ENCODE assay signal across 8 cellular contexts in genomic region chr3:47512416-47513124, GRCh38. TPM values are rescaled to one million over a fixed set of nuclear protein-coding genes. Genes with fewer than 3 reads are reported as not detected.
DNase-seq lines count a peak whose midpoint lies in the region; ATAC-seq and TF ChIP-seq lines count a peak whose summit lies in the region.

No MANE protein-coding gene starts in this region.

- no peaks in the 10 kb centered on the region for H3K9me3 ChIP-seq in liver (ENCODE audit: control insufficient read depth in 4 of 4, low read length in 3 of 4)

- H3K4me1 ChIP-seq in liver (ENCODE audit: control insufficient read depth in 4 of 4, insufficient read depth in 4 of 4, low read length in 3 of 4): peaks cover 5 to 21% (median 12%) of the 10 kb centered on the region in 4 donors

- peak overlapping the region; percentile 94 for H3K4me3 ChIP-seq in AG10803 (ENCODE audit: low read length)
- peak overlapping the region; percentile 55 to 93 (median 63) for H3K4me3 ChIP-seq in liver (ENCODE audit: low read depth in 1 of 3, low read length in 3 of 3)

- WGBS in liver: 21% methylated on average over 36 of the region's 36 CpGs

- no peak for TF ChIP-seq CTCF in AG10803 (conservative IDR thresholded peaks at IDR 0.05; ENCODE audit: low read length)
- no peak for TF ChIP-seq CTCF in liver (IDR thresholded peaks at IDR 0.05; ENCODE audit: low read depth, low read length, missing input control)
- TF ChIP-seq CTCF in GM20000 (IDR thresholded peaks at IDR 0.05; ENCODE audit: extremely low read depth, missing control alignments): no peak

- peaks cover 5% of the 10 kb centered on the region for H3K4me1 Mint-ChIP-seq in central memory CD8-positive, alpha-beta T cell

- H3K27ac Mint-ChIP-seq in central memory CD8-positive, alpha-beta T cell (ENCODE audit: low read depth): peak overlapping the region; percentile 91

- no peaks in the 10 kb centered on the region for H3K27me3 ChIP-seq in liver (ENCODE audit: control insufficient read depth in 4 of 4, insufficient read depth in 4 of 4, low read length in 3 of 4)

- DNase-seq in AG10803 (ENCODE audit: low read depth): peak; percentile 23
- peak; percentile 25 for DNase-seq in SK-MEL-5 (ENCODE audit: low read depth, low spot score)
- no peak for DNase-seq in central memory CD8-positive, alpha-beta T cell (ENCODE audit: low spot score in 2 of 2)
- DNase-seq in stimulated activated naive CD4-positive, alpha-beta T cell treated with Interleukin-2 at 50 U/mL for 16 hours (lab: John Stamatoyannopoulos, UW): peak; percentile 29
- no peak for DNase-seq in NCI-H446 treated with DMSO at 0.1 percent for 48 hours (lab: John Stamatoyannopoulos, UW)
- no peak for DNase-seq in GM20000 (ENCODE audit: low spot score)

- in situ Hi-C loops in SK-MEL-5 (cut with HindIII; ENCODE audit: low pct_unique_long_range_greater_than_20kb, low sequenced_read_pairs): no loop called here

- H3K9me3 Mint-ChIP-seq in central memory CD8-positive, alpha-beta T cell: no peaks in the 10 kb centered on the region

- H3K36me3 Mint-ChIP-seq in central memory CD8-positive, alpha-beta T cell (ENCODE audit: insufficient read depth): peaks cover 36% of the 10 kb centered on the region

- H3K27me3 Mint-ChIP-seq in central memory CD8-positive, alpha-beta T cell: no peaks in the 10 kb centered on the region

- H3K27ac ChIP-seq in liver (ENCODE audit: low read depth in 1 of 2, low read length in 2 of 2): peak overlapping the region; percentile 89 to 100

- peak overlapping the region; percentile 93 for H3K4me3 Mint-ChIP-seq in central memory CD8-positive, alpha-beta T cell

- TF ChIP-seq RAD21 in liver (IDR thresholded peaks at IDR 0.05): no peak

- ATAC-seq in GM21528 (IDR thresholded peaks at IDR 0.05; ENCODE audit: low FRiP score, unreplicated experiment): peak; percentile 9
- ATAC-seq in central memory CD8-positive, alpha-beta T cell (replicated peaks; ENCODE audit: extremely low read depth, poor library complexity, severe bottlenecking): no peak

- peaks cover 0 to 21% (median 3%) of the 10 kb centered on the region in 4 donors for H3K36me3 ChIP-seq in liver (ENCODE audit: control insufficient read depth in 4 of 4, insufficient read depth in 3 of 4, low read depth in 1 of 4, low read length in 3 of 4)

- peak overlapping the region in 1 of 2 donors; percentile 95 for H3K9ac ChIP-seq in liver (ENCODE audit: low read depth in 1 of 2, low read length in 2 of 2)

TF ChIP-seq in liver, 16 proteins besides CTCF, POLR2A, EP300 and RAD21:
- peak; percentile 3 for TF ChIP-seq TAF1 (conservative IDR thresholded peaks at IDR 0.05)
- no peak for TF ChIP-seq EGR1 (IDR thresholded peaks at IDR 0.05; ENCODE audit: low read depth in 2 of 2)

RNA-seq across cellular contexts. Expression of gene ELP6, which starts 0.9 kb away (rescaled TPM):
- total RNA-seq in SK-MEL-5 (2014; rRNA removed; shearing (Covaris generic)): 39.4 and 44.6 TPM in 2 replicates
- 47.0 and 52.0 TPM in 2 replicates for polyA plus RNA-seq in SK-MEL-5 (2015; cell fraction: cytosol; rRNA removed)
- 107 and 134 TPM in 2 replicates for polyA plus RNA-seq in SK-MEL-5 (2015; cell fraction: nucleus; rRNA removed)
- total RNA-seq in liver: 10 to 100 TPM; 18.8 to 21.4 TPM
- polyA plus RNA-seq in liver: 10 to 100 TPM; 19.4 to 19.7 TPM

RNA-seq across cellular contexts. Expression of gene SCAP, which starts 36.8 kb away (rescaled TPM):
- 58.9 and 60.7 TPM in 2 replicates for total RNA-seq in SK-MEL-5 (2014; rRNA removed; shearing (Covaris generic))
- polyA plus RNA-seq in SK-MEL-5 (2015; cell fraction: cytosol; rRNA removed): 71.3 and 93.2 TPM in 2 replicates
- 72.2 and 84.5 TPM in 2 replicates for polyA plus RNA-seq in SK-MEL-5 (2015; cell fraction: nucleus; rRNA removed)
- total RNA-seq in liver: 10 to 100 TPM; 56.2 to 84.8 TPM
- 10 to 100 TPM; 25.9 to 62.4 TPM for polyA plus RNA-seq in liver

Comparison
In these comparisons a context has a peak if more than half of its experiments do, and no peak if none do; other contexts are left out.
1. DNase-seq: peak in AG10803 (single experiment), SK-MEL-5 (single experiment) and stimulated activated naive CD4-positive, alpha-beta T cell treated with Interleukin-2 at 50 U/mL for 16 hours (single experiment); none in central memory CD8-positive, alpha-beta T cell (0 of 2), NCI-H446 treated with DMSO at 0.1 percent for 48 hours (single experiment) and GM20000 (single experiment).